Comparison of ENCODE assay signal across 14 cellular contexts in genomic region chr2:211957799-211958198, GRCh38.
DNase-seq lines count a peak whose midpoint lies in the region; ATAC-seq, FAIRE-seq and TF ChIP-seq lines count a peak whose summit lies in the region.
"Had no signal": no experiment of that assay in that cellular context is flagged by ENCODE, and none has a peak within 500 bp of the region (broad histone marks: within the 10 kb centered on the region; RNA-seq: fewer than 3 reads in every experiment).

No MANE protein-coding gene starts in this region.

- TF ChIP-seq POLR2A in H54 (IDR thresholded peaks at IDR 0.05; ENCODE audit: low read depth, low read length), result no peak

- intact Hi-C loops in left cardiac atrium (cut with DNase I), result no loop called here

- no peak for DNase-seq in left cardiac atrium
- no peak for DNase-seq in putamen (ENCODE audit: low spot score)
- no peak for DNase-seq in H54 (ENCODE audit: insufficient read length, low spot score)
- no peak for DNase-seq in GM03348 (ENCODE audit: low spot score)
- DNase-seq: activated CD4-positive, alpha-beta T cell treated with anti-CD3 and anti-CD28 coated beads, Interleukin-2, amount 10 ng/mL, durations not matched to agents 24 days and 14 days; CD4-positive, alpha-beta T cell; NCI-H2171 treated with DMSO at 0.1 percent for 48 hours; SJCRH30; stimulated activated naive CD8-positive, alpha-beta T cell treated with anti-CD3 and anti-CD28 coated beads, Interleukin-15, Interleukin-2, amounts not matched to agents 100 U/mL and 50 U/mL, for 24 hours had no signal

- ATAC-seq in GM18511 (IDR thresholded peaks at IDR 0.05; ENCODE audit: unreplicated experiment) (peak; percentile 96), GM19468 (IDR thresholded peaks at IDR 0.05; ENCODE audit: extremely low read depth, unreplicated experiment) (peak; percentile 63), HG02938 (IDR thresholded peaks at IDR 0.05; ENCODE audit: unreplicated experiment) (peak; percentile 92), HG03565 (IDR thresholded peaks at IDR 0.05; ENCODE audit: unreplicated experiment) (peak; percentile 98), left cardiac atrium (no peak)
- ATAC-seq: stimulated activated naive CD8-positive, alpha-beta T cell treated with anti-CD3 and anti-CD28 coated beads, Interleukin-15, Interleukin-2, amounts not matched to agents 100 U/mL and 50 U/mL, for 24 hours had no signal

- no peak for FAIRE-seq in H54 (lab: Jason Lieb, UNC)
- FAIRE-seq: keratinocyte had no signal

Comparison
In these comparisons a context has a peak if more than half of its experiments do, and no peak if none do; other contexts are left out.
1. ATAC-seq: peak in GM18511 (single experiment), GM19468 (single experiment), HG02938 (single experiment) and HG03565 (single experiment); none in left cardiac atrium (0 of 2).